30 cellular contexts compared by ENCODE assay signal in the genomic region with DNA sequence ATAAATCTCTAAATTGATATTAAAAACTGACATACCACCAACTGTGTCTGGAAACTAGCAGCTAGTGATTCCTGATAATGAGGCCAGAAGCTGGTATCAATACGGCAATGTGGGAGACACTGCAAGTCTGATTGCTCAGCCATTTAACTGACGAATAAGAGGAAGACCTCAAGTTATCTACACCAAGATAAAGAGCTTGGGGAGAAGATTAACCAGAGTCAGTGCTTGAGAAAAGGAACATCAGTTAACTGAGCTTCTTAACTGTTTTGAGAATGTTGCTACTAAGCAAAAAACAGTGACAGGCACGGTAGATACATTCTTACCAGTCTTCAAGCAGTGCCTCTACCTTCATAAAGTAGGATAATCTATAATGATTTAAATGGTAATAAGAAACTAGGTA.
"Had no signal": no experiment of that assay in that cellular context is flagged by ENCODE, and none has a peak within 500 bp of the region (broad histone marks: within the 10 kb centered on the region; RNA-seq: fewer than 3 reads in every experiment).

No MANE protein-coding gene starts in this region.

- H3K36me3 ChIP-seq: adrenal gland, ascending aorta, pancreas, prostate gland, uterus had no signal

- H3K27me3 ChIP-seq: adrenal gland, ascending aorta, foreskin keratinocyte, pancreas, uterus had no signal

- H3K9me3 ChIP-seq: adrenal gland, ascending aorta, pancreas, prostate gland, uterus had no signal

- DNase-seq: activated CD4-positive, alpha-beta T cell treated with anti-CD3 and anti-CD28 coated beads for 4 hours; activated CD4-positive, alpha-beta T cell treated with anti-CD3 and anti-CD28 coated beads, Interleukin-2, amount 50 U/mL, for 4 hours; activated naive CD4-positive, alpha-beta T cell treated with Interleukin-2 at 50 U/mL for 16 hours; activated naive CD8-positive, alpha-beta T cell treated with anti-CD3 and anti-CD28 coated beads for 36 hours; activated T-cell treated with anti-CD3 and anti-CD28 coated beads for 4 hours; activated T-cell treated with anti-CD3 and anti-CD28 coated beads, Interleukin-2, amount 50 U/mL, for 72 hours; adrenal gland; caudate nucleus; cortex of kidney; effector memory CD8-positive, alpha-beta T cell; foreskin keratinocyte; islet precursor cell; left cardiac atrium; left ventricle myocardium superior; naive B cell; pancreas; retina; stimulated activated CD4-positive, alpha-beta T cell treated with anti-CD3 and anti-CD28 coated beads, Interleukin-4, amount 100 ng/mL, for 4 hours; stimulated activated CD8-positive, alpha-beta memory T cell treated with anti-CD3 and anti-CD28 coated beads, Interleukin-4, amount 100 ng/mL, for 48 hours; stimulated activated naive CD8-positive, alpha-beta T cell treated with anti-CD3 and anti-CD28 coated beads, Interleukin-15, amount 100 ng/mL, for 72 hours; substantia nigra; T-helper 17 cell; uterus had no signal

- H3K36me3 Mint-ChIP-seq: activated naive CD8-positive, alpha-beta T cell treated with anti-CD3 and anti-CD28 coated beads for 36 hours; mesothelial cell of epicardium; naive B cell; stimulated activated memory B cell treated with anti-CD40 and anti-IgM and Interleukin-4, amounts not matched to agents 10 μg/mL and 1 μg/mL and 100 μg/mL, for 72 hours; type B pancreatic cell had no signal

- H3K9me3 Mint-ChIP-seq: activated naive CD8-positive, alpha-beta T cell treated with anti-CD3 and anti-CD28 coated beads for 36 hours; mesothelial cell of epicardium; naive B cell; stimulated activated memory B cell treated with anti-CD40 and anti-IgM and Interleukin-4, amounts not matched to agents 10 μg/mL and 1 μg/mL and 100 μg/mL, for 72 hours; type B pancreatic cell had no signal

- H3K4me3 ChIP-seq: adrenal gland, ascending aorta, pancreas, prostate gland, skin epidermis, uterus had no signal

- H3K27me3 Mint-ChIP-seq: effector memory CD8-positive, alpha-beta T cell; stimulated activated memory B cell treated with anti-CD40 and anti-IgM and Interleukin-4, amounts not matched to agents 10 μg/mL and 1 μg/mL and 100 μg/mL, for 72 hours; stimulated activated naive CD8-positive, alpha-beta T cell treated with anti-CD3 and anti-CD28 coated beads, Interleukin-15, amount 100 ng/mL, for 72 hours; T-helper 17 cell; type B pancreatic cell had no signal

- H3K4me1 Mint-ChIP-seq: activated naive CD8-positive, alpha-beta T cell treated with anti-CD3 and anti-CD28 coated beads for 36 hours; mesothelial cell of epicardium; naive B cell; stimulated activated memory B cell treated with anti-CD40 and anti-IgM and Interleukin-4, amounts not matched to agents 10 μg/mL and 1 μg/mL and 100 μg/mL, for 72 hours; stimulated activated naive CD8-positive, alpha-beta T cell treated with anti-CD3 and anti-CD28 coated beads, Interleukin-15, amount 100 ng/mL, for 72 hours; T-helper 17 cell had no signal

- H3K27ac Mint-ChIP-seq: activated naive CD8-positive, alpha-beta T cell treated with anti-CD3 and anti-CD28 coated beads for 36 hours; activated T-cell treated with anti-CD3 and anti-CD28 coated beads, Interleukin-2, amount 50 U/mL, for 72 hours; effector memory CD8-positive, alpha-beta T cell; mesothelial cell of epicardium; naive B cell; stimulated activated memory B cell treated with anti-CD40 and anti-IgM and Interleukin-4, amounts not matched to agents 10 μg/mL and 1 μg/mL and 100 μg/mL, for 72 hours; T-helper 17 cell; type B pancreatic cell had no signal

- H3K4me3 Mint-ChIP-seq: activated naive CD8-positive, alpha-beta T cell treated with anti-CD3 and anti-CD28 coated beads for 36 hours; activated T-cell treated with anti-CD3 and anti-CD28 coated beads, Interleukin-2, amount 50 U/mL, for 72 hours; effector memory CD8-positive, alpha-beta T cell; mesothelial cell of epicardium; naive B cell; stimulated activated memory B cell treated with anti-CD40 and anti-IgM and Interleukin-4, amounts not matched to agents 10 μg/mL and 1 μg/mL and 100 μg/mL, for 72 hours; stimulated activated naive CD8-positive, alpha-beta T cell treated with anti-CD3 and anti-CD28 coated beads, Interleukin-15, amount 100 ng/mL, for 72 hours; T-helper 17 cell; type B pancreatic cell had no signal

- H3K27ac ChIP-seq: adrenal gland, foreskin keratinocyte, pancreas, prostate gland, VCaP had no signal

- H3K4me1 ChIP-seq: adrenal gland, foreskin keratinocyte, pancreas, prostate gland, uterus had no signal
